Comparison of ENCODE assay signal across 1 cellular context in genomic region chr11:122210378-122210995, GRCh38.
TF ChIP-seq lines count a peak whose summit lies in the region.

No MANE protein-coding gene starts in this region.

TF ChIP-seq in HCT116, 20 proteins besides CTCF, POLR2A, EP300 and RAD21 (continued from another document):
- TF ChIP-seq CEBPB (IDR thresholded peaks at IDR 0.05; ENCODE audit: low read depth): peak; percentile 21; the same call in 1 of the 2 replicates
- TF ChIP-seq CBX3 (IDR thresholded peaks at IDR 0.05; ENCODE audit: low read depth): 0 out of 2 replicates have a peak, but pooled peaks have one; percentile 33
